Comparison of ENCODE assay signal across 17 cellular contexts in the genomic region with DNA sequence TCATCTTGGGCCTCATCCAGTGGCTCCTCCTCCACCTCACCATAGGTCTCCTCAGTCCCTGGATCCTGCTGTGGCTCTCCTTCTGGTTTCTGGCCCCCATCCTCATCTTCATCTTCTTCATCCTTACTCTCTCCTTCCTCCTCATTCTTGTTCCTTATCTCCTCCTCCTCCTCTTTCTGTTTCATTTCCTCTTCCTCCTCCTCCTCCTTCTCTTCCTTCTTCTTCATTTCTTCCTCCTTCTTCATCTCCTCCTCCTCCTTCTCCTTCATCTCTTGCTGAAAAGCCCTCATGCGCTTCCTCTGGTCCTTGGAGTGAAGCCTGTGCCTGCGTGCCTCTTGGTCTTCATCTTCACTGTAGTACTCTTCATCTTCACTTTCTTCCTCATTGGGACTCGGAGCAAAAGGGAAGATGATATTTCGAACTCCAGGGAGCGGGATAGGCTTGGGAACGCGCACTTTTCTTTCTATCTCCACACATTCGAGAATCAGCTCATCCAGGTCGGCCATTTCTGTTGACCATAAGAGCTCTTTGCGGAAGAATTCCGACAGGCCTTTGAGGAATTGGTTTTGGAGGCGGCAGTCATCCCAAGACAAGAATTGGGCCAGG. TPM values are rescaled to one million over a fixed set of nuclear protein-coding genes. Genes with fewer than 3 reads are reported as not detected.
DNase-seq lines count a peak whose midpoint lies in the region; ATAC-seq and TF ChIP-seq lines count a peak whose summit lies in the region.
"Had no signal": no experiment of that assay in that cellular context is flagged by ENCODE, and none has a peak within 500 bp of the region (broad histone marks: within the 10 kb centered on the region; RNA-seq: fewer than 3 reads in every experiment).

No MANE protein-coding gene starts in this region.

- peaks cover 66% of the 10 kb centered on the region for H3K27me3 ChIP-seq in iPS-20b (ENCODE audit: insufficient read depth, low read length)
- H3K27me3 ChIP-seq: Peyer's patch had no signal

- H3K36me3 Mint-ChIP-seq in stimulated activated effector memory CD8-positive, alpha-beta T cell treated with anti-CD3 and anti-CD28 coated beads, Interleukin-12 subunit alpha, Interleukin-12 subunit beta, amount 100 ng/mL, for 72 hours: no peaks in the 10 kb centered on the region
- peaks cover 3% of the 10 kb centered on the region for H3K36me3 Mint-ChIP-seq in activated CD4-positive, alpha-beta memory T cell treated with anti-CD3 and anti-CD28 coated beads, Interleukin-2, amount 10 ng/mL, durations not matched to agents 7 days and 5 days (ENCODE audit: low read depth)
- H3K36me3 Mint-ChIP-seq: natural killer cell had no signal

- DNase-seq in astrocyte of the spinal cord (ENCODE audit: low read depth, low spot score): no peak
- no peak for DNase-seq in stimulated activated effector memory CD8-positive, alpha-beta T cell treated with anti-CD3 and anti-CD28 coated beads, Interleukin-12 subunit alpha, Interleukin-12 subunit beta, amount 100 ng/mL, for 72 hours (ENCODE audit: low spot score in 2 of 2)
- DNase-seq in activated CD4-positive, alpha-beta memory T cell treated with anti-CD3 and anti-CD28 coated beads, Interleukin-2, amount 10 ng/mL, durations not matched to agents 7 days and 5 days: no peak
- no peak for DNase-seq in COLO668 (lab: John Stamatoyannopoulos, UW; ENCODE audit: unreplicated experiment)
- DNase-seq in NCI-H1694 treated with DMSO at 0.1 percent for 48 hours (lab: John Stamatoyannopoulos, UW): no peak
- DNase-seq: activated effector memory CD4-positive, alpha-beta T cell treated with Interleukin-2 at 50 U/mL for 16 hours; dermis blood vessel endothelial cell; GOT3; natural killer cell; NCI-H187; NCI-H524 treated with DMSO at 0.1 percent for 48 hours; Peyer's patch had no signal

- CTCF ChIA-PET in HEK293 (lab: Yijun Ruan, JAX): interaction anchor here (0.5 to 7.5 kb wide), 8 partner anchors 20 to 309 kb away, joined by 3 to 118 read pairs (median 4); no protein-coding TSS in a partner anchor
- CTCF ChIA-PET in activated CD4-positive, alpha-beta memory T cell treated with anti-CD3 and anti-CD28 coated beads, Interleukin-2, amount 10 ng/mL, durations not matched to agents 7 days and 5 days (lab: Charles Lee): interaction anchor here (1.0 to 2.0 kb wide), 2 partner anchors 108 to 112 kb away, joined by 3 to 6 read pairs; no protein-coding TSS in a partner anchor

- no peak overlapping the region for H3K27ac ChIP-seq in HEK293 (ENCODE audit: extremely low read depth, low read depth, low read length)
- H3K27ac ChIP-seq in iPS-20b (ENCODE audit: low read length): no peak overlapping the region

- H3K4me3 ChIP-seq in HEK293 (ENCODE audit: low read depth, low read length) (no peak overlapping the region), astrocyte of the spinal cord (ENCODE audit: low read depth, low read length) (peak overlapping the region; percentile 49), iPS-20b (ENCODE audit: low read length) (peak overlapping the region; percentile 63; the same call in 1 of the 2 replicates)

- H3K9me3 Mint-ChIP-seq in stimulated activated effector memory CD8-positive, alpha-beta T cell treated with anti-CD3 and anti-CD28 coated beads, Interleukin-12 subunit alpha, Interleukin-12 subunit beta, amount 100 ng/mL, for 72 hours: no peaks in the 10 kb centered on the region
- no peaks in the 10 kb centered on the region for H3K9me3 Mint-ChIP-seq in activated CD4-positive, alpha-beta memory T cell treated with anti-CD3 and anti-CD28 coated beads, Interleukin-2, amount 10 ng/mL, durations not matched to agents 7 days and 5 days
- H3K9me3 Mint-ChIP-seq: natural killer cell had no signal

- H3K9me3 ChIP-seq in HEK293 (ENCODE audit: control insufficient read depth, insufficient read depth, low read depth, low read length): no peaks in the 10 kb centered on the region
- no peaks in the 10 kb centered on the region for H3K9me3 ChIP-seq in iPS-20b (ENCODE audit: insufficient read depth, low read depth, low read length)
- H3K9me3 ChIP-seq: Peyer's patch had no signal

- H3K36me3 ChIP-seq in HEK293 (ENCODE audit: control insufficient read depth in 2 of 2, insufficient read depth in 1 of 2, low read length in 2 of 2): no peaks in the 10 kb centered on the region
- no peaks in the 10 kb centered on the region for H3K36me3 ChIP-seq in iPS-20b (ENCODE audit: insufficient read depth, low read depth, low read length)
- H3K36me3 ChIP-seq: Peyer's patch had no signal

- H3K4me1 ChIP-seq in HEK293 (ENCODE audit: control insufficient read depth, insufficient read depth, low read length) (peaks cover 3% of the 10 kb centered on the region; the same call in 1 of the 2 replicates), iPS-20b (ENCODE audit: insufficient read depth, low read length) (peaks cover 7% of the 10 kb centered on the region)

- in situ Hi-C loops in astrocyte of the spinal cord (cut with HindIII; ENCODE audit: low sequenced_read_pairs): no loop called here

- no peak overlapping the region for H3K9ac ChIP-seq in iPS-20b (ENCODE audit: low read depth, low read length)

- POLR2A ChIA-PET in HEK293 (lab: Yijun Ruan, JAX): interaction anchor here (4.4 kb wide), 1 partner anchor 51 kb away, joined by 22 read pairs; a partner anchor contains a TSS
- POLR2A ChIA-PET in activated CD4-positive, alpha-beta memory T cell treated with anti-CD3 and anti-CD28 coated beads, Interleukin-2, amount 10 ng/mL, durations not matched to agents 7 days and 5 days (lab: Charles Lee): no interaction called here

- no peak for ATAC-seq in stimulated activated effector memory CD8-positive, alpha-beta T cell treated with anti-CD3 and anti-CD28 coated beads, Interleukin-12 subunit alpha, Interleukin-12 subunit beta, amount 100 ng/mL, for 72 hours
- ATAC-seq in GM21825 (IDR thresholded peaks at IDR 0.05; ENCODE audit: unreplicated experiment): no peak
- ATAC-seq: left lobe of liver, natural killer cell had no signal

- H3K4me1 Mint-ChIP-seq in stimulated activated effector memory CD8-positive, alpha-beta T cell treated with anti-CD3 and anti-CD28 coated beads, Interleukin-12 subunit alpha, Interleukin-12 subunit beta, amount 100 ng/mL, for 72 hours: peaks cover 25% of the 10 kb centered on the region
- peaks cover 15% of the 10 kb centered on the region for H3K4me1 Mint-ChIP-seq in activated CD4-positive, alpha-beta memory T cell treated with anti-CD3 and anti-CD28 coated beads, Interleukin-2, amount 10 ng/mL, durations not matched to agents 7 days and 5 days

- H3K27me3 Mint-ChIP-seq in activated CD4-positive, alpha-beta memory T cell treated with anti-CD3 and anti-CD28 coated beads, Interleukin-2, amount 10 ng/mL, durations not matched to agents 7 days and 5 days: peaks cover 58% of the 10 kb centered on the region

- H3K27ac Mint-ChIP-seq in stimulated activated effector memory CD8-positive, alpha-beta T cell treated with anti-CD3 and anti-CD28 coated beads, Interleukin-12 subunit alpha, Interleukin-12 subunit beta, amount 100 ng/mL, for 72 hours: no peak overlapping the region
- H3K27ac Mint-ChIP-seq in activated CD4-positive, alpha-beta memory T cell treated with anti-CD3 and anti-CD28 coated beads, Interleukin-2, amount 10 ng/mL, durations not matched to agents 7 days and 5 days: no peak overlapping the region
- H3K27ac Mint-ChIP-seq: natural killer cell had no signal

- TF ChIP-seq CTCF in HEK293 (tag by site-specific recombination; IDR thresholded peaks at IDR 0.05) (no peak), astrocyte of the spinal cord (IDR thresholded peaks at IDR 0.05; ENCODE audit: low read depth, low read length) (no peak)

- peak overlapping the region; percentile 76 for H3K4me3 Mint-ChIP-seq in stimulated activated effector memory CD8-positive, alpha-beta T cell treated with anti-CD3 and anti-CD28 coated beads, Interleukin-12 subunit alpha, Interleukin-12 subunit beta, amount 100 ng/mL, for 72 hours
- H3K4me3 Mint-ChIP-seq in activated CD4-positive, alpha-beta memory T cell treated with anti-CD3 and anti-CD28 coated beads, Interleukin-2, amount 10 ng/mL, durations not matched to agents 7 days and 5 days: no peak overlapping the region

TF ChIP-seq in HEK293, 187 proteins besides CTCF, POLR2A, EP300 and RAD21:
- TF ChIP-seq, protein P1, sequence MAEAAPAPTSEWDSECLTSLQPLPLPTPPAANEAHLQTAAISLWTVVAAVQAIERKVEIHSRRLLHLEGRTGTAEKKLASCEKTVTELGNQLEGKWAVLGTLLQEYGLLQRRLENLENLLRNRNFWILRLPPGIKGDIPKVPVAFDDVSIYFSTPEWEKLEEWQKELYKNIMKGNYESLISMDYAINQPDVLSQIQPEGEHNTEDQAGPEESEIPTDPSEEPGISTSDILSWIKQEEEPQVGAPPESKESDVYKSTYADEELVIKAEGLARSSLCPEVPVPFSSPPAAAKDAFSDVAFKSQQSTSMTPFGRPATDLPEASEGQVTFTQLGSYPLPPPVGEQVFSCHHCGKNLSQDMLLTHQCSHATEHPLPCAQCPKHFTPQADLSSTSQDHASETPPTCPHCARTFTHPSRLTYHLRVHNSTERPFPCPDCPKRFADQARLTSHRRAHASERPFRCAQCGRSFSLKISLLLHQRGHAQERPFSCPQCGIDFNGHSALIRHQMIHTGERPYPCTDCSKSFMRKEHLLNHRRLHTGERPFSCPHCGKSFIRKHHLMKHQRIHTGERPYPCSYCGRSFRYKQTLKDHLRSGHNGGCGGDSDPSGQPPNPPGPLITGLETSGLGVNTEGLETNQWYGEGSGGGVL (tag by site-specific recombination; IDR thresholded peaks at IDR 0.05): no peak
- no peak for TF ChIP-seq BCL11A (tag by site-specific recombination; IDR thresholded peaks at IDR 0.05; ENCODE audit: low read depth)
- TF ChIP-seq, protein P2, sequence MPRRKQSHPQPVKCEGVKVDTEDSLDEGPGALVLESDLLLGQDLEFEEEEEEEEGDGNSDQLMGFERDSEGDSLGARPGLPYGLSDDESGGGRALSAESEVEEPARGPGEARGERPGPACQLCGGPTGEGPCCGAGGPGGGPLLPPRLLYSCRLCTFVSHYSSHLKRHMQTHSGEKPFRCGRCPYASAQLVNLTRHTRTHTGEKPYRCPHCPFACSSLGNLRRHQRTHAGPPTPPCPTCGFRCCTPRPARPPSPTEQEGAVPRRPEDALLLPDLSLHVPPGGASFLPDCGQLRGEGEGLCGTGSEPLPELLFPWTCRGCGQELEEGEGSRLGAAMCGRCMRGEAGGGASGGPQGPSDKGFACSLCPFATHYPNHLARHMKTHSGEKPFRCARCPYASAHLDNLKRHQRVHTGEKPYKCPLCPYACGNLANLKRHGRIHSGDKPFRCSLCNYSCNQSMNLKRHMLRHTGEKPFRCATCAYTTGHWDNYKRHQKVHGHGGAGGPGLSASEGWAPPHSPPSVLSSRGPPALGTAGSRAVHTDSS (tag by site-specific recombination; IDR thresholded peaks at IDR 0.05): peak; percentile 95
- 0 out of 2 replicates have a peak, but pooled peaks have one; percentile 61 for TF ChIP-seq ZNF473 (tag by site-specific recombination; IDR thresholded peaks at IDR 0.05)
- TF ChIP-seq ZNF629 (tag by site-specific recombination; IDR thresholded peaks at IDR 0.05): no peak
- TF ChIP-seq ZNF544 (tag by site-specific recombination; IDR thresholded peaks at IDR 0.05): no peak

RNA-seq across cellular contexts. Expression of a gene that starts 1.5 kb away (rescaled TPM):
- total RNA-seq in activated CD4-positive, alpha-beta memory T cell treated with anti-CD3 and anti-CD28 coated beads, Interleukin-2, amount 10 ng/mL, durations not matched to agents 7 days and 5 days: under 1 TPM; 0.13 TPM
- total RNA-seq: HT-29 had no signal

RNA-seq across cellular contexts. Expression of a gene that starts 51.3 kb away (rescaled TPM):
- 1 to 10 TPM; 7.5 to 8.9 TPM for total RNA-seq in activated CD4-positive, alpha-beta memory T cell treated with anti-CD3 and anti-CD28 coated beads, Interleukin-2, amount 10 ng/mL, durations not matched to agents 7 days and 5 days
